In the genomic region with DNA sequence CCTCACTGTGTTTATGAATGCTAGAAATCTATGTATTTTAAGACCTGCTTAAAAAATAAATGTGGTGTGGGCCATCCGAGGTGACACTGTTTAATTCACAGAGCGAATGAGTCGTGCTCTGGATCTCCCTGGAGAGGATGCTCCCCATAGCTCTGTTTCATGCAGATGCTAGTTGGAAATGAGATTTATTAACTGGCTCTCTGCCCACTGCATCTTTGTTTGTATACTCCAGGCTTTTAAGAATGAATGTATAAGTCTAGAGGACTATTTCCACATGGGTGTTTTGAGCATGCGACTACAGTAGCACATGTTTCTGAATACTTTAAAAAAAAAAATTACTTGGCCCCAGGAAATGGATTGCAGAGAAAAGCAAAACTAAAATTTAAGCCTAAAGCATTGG, we compare ENCODE assay signal across 7 cellular contexts. TPM values are rescaled to one million over a fixed set of nuclear protein-coding genes. Genes with fewer than 3 reads are reported as not detected.
DNase-seq lines count a peak whose midpoint lies in the region; ATAC-seq, FAIRE-seq and TF ChIP-seq lines count a peak whose summit lies in the region.

No MANE protein-coding gene starts in this region.

- H3K4me3 ChIP-seq in CD8-positive, alpha-beta memory T cell (ENCODE audit: low read length) = no peak overlapping the region
- peak overlapping the region; percentile 3; the same call in 1 of the 2 replicates for H3K4me3 ChIP-seq in GM23248
- no peak overlapping the region for H3K4me3 ChIP-seq in kidney (ENCODE audit: low read length in 2 of 2)

- peaks cover 80 to 90% (median 84%) of the 10 kb centered on the region in 3 donors for H3K4me1 Mint-ChIP-seq in CD8-positive, alpha-beta memory T cell
- H3K4me1 Mint-ChIP-seq in activated CD8-positive, alpha-beta T cell treated with anti-CD3 and anti-CD28 coated beads for 36 hours (ENCODE audit: low read depth) = peaks cover 71% of the 10 kb centered on the region
- peaks cover 72 to 85% (median 83%) of the 10 kb centered on the region in 3 donors for H3K4me1 Mint-ChIP-seq in naive B cell

- H3K36me3 Mint-ChIP-seq in CD8-positive, alpha-beta memory T cell = peaks cover 0 to 22% (median 4%) of the 10 kb centered on the region in 3 donors
- H3K36me3 Mint-ChIP-seq in activated CD8-positive, alpha-beta T cell treated with anti-CD3 and anti-CD28 coated beads for 36 hours (ENCODE audit: low read depth) = peaks cover 19% of the 10 kb centered on the region
- H3K36me3 Mint-ChIP-seq in naive B cell = no peaks in the 10 kb centered on the region

- POLR2A ChIA-PET in CD8-positive, alpha-beta memory T cell (lab: Charles Lee) = interaction anchor here (0.6 to 1.5 kb wide), 2 partner anchors 16 to 183 kb away, joined by 3 to 6 read pairs; no protein-coding TSS in a partner anchor
- POLR2A ChIA-PET in activated CD8-positive, alpha-beta T cell treated with anti-CD3 and anti-CD28 coated beads for 36 hours (lab: Charles Lee) = interaction anchor here (0.8 to 2.0 kb wide), 4 partner anchors 15 to 48 kb away, joined by 3 to 5 read pairs (median 4); no protein-coding TSS in a partner anchor

- no peaks in the 10 kb centered on the region for H4K20me1 ChIP-seq in GM23248 (ENCODE audit: insufficient read depth)

- CTCF ChIA-PET in CD8-positive, alpha-beta memory T cell (lab: Charles Lee) = interaction anchor here (0.9 to 2.0 kb wide), 6 partner anchors 15 to 115 kb away, joined by 3 to 7 read pairs (median 5); no protein-coding TSS in a partner anchor
- CTCF ChIA-PET in activated CD8-positive, alpha-beta T cell treated with anti-CD3 and anti-CD28 coated beads for 36 hours (lab: Charles Lee) = interaction anchor here (0.7 to 1.5 kb wide), 4 partner anchors 13 to 77 kb away, joined by 3 to 5 read pairs (median 4); no protein-coding TSS in a partner anchor

- H3K9me3 Mint-ChIP-seq in CD8-positive, alpha-beta memory T cell = peaks cover 0 to 2% (median 0%) of the 10 kb centered on the region in 5 donors
- H3K9me3 Mint-ChIP-seq in activated CD8-positive, alpha-beta T cell treated with anti-CD3 and anti-CD28 coated beads for 36 hours = peaks cover 5% of the 10 kb centered on the region
- peaks cover 0 to 4% (median 0%) of the 10 kb centered on the region in 7 donors for H3K9me3 Mint-ChIP-seq in naive B cell

- H3K36me3 ChIP-seq in CD8-positive, alpha-beta memory T cell (ENCODE audit: insufficient read depth, low read length) = no peaks in the 10 kb centered on the region
- no peaks in the 10 kb centered on the region for H3K36me3 ChIP-seq in GM23248 (ENCODE audit: low read depth)
- no peaks in the 10 kb centered on the region for H3K36me3 ChIP-seq in kidney (ENCODE audit: control insufficient read depth in 1 of 2, insufficient read depth in 2 of 2, low read length in 2 of 2)

- H3K9ac ChIP-seq in GM23248 (peak overlapping the region; percentile 13; the same call in 1 of the 2 replicates), kidney (ENCODE audit: low read length in 2 of 2) (no peak overlapping the region)

- H3K9me2 ChIP-seq in GM23248 (ENCODE audit: insufficient read depth) = no peaks in the 10 kb centered on the region

- peak overlapping the region; percentile 44 for H2AFZ ChIP-seq in GM23248

- peak overlapping the region; percentile 49 for H3K4me2 ChIP-seq in GM23248 (ENCODE audit: unreplicated experiment)

- in situ Hi-C loops in GM23248 (cut with MboI) = no loop called here

- H3K9me3 ChIP-seq in CD8-positive, alpha-beta memory T cell (ENCODE audit: low read length) = no peaks in the 10 kb centered on the region
- H3K9me3 ChIP-seq in GM23248 (ENCODE audit: low read depth) (no peaks in the 10 kb centered on the region), kidney (ENCODE audit: control insufficient read depth in 1 of 2, low read length in 2 of 2) (no peaks in the 10 kb centered on the region)

- peaks cover 55% of the 10 kb centered on the region for H3K79me2 ChIP-seq in GM23248 (ENCODE audit: insufficient read depth)

- intact Hi-C loops in activated CD8-positive, alpha-beta T cell treated with anti-CD3 and anti-CD28 coated beads for 36 hours (cut with micrococcal nuclease) = loop anchor here (10.0 kb wide), 2 partner anchors 180 to 300 kb away; a partner anchor contains a TSS
- intact Hi-C loops in kidney (cut with DNase I) = no loop called here

- no peak for ATAC-seq in activated CD8-positive, alpha-beta T cell treated with anti-CD3 and anti-CD28 coated beads for 36 hours
- ATAC-seq in naive B cell (ENCODE audit: low read depth in 2 of 2) = no peak
- ATAC-seq in HG02840 (IDR thresholded peaks at IDR 0.05; ENCODE audit: low FRiP score, unreplicated experiment) = no peak

- no peak for FAIRE-seq in kidney (lab: Jason Lieb, UNC)

- H3K27me3 ChIP-seq in CD8-positive, alpha-beta memory T cell (ENCODE audit: insufficient read depth, low read length, poor library complexity, severe bottlenecking) = no peaks in the 10 kb centered on the region
- no peaks in the 10 kb centered on the region for H3K27me3 ChIP-seq in GM23248 (replicated peaks; ENCODE audit: insufficient read depth)

- H3F3A ChIP-seq in GM23248 (ENCODE audit: insufficient read depth) = peaks cover 8% of the 10 kb centered on the region; the same call in 1 of the 2 replicates

- no peak for TF ChIP-seq CTCF in activated CD8-positive, alpha-beta T cell treated with anti-CD3 and anti-CD28 coated beads for 36 hours (IDR thresholded peaks at IDR 0.05)
- TF ChIP-seq CTCF in kidney (IDR thresholded peaks at IDR 0.05; ENCODE audit: borderline replicate concordance, extremely low read depth, insufficient read depth) = no peak

- peak overlapping the region; percentile 4 to 80 (median 58) for H3K4me3 Mint-ChIP-seq in CD8-positive, alpha-beta memory T cell
- H3K4me3 Mint-ChIP-seq in activated CD8-positive, alpha-beta T cell treated with anti-CD3 and anti-CD28 coated beads for 36 hours = peak overlapping the region; percentile 85
- H3K4me3 Mint-ChIP-seq in naive B cell = peak overlapping the region; percentile 43 to 92 (median 78)

- no peak overlapping the region for H3K27ac ChIP-seq in CD8-positive, alpha-beta memory T cell (ENCODE audit: low read depth, low read length)
- H3K27ac ChIP-seq in GM23248 = no peak overlapping the region
- H3K27ac ChIP-seq in kidney (ENCODE audit: low read depth in 2 of 2, low read length in 2 of 2) = no peak overlapping the region

- 29 to 31% methylated on average over 4 of the region's 4 CpGs for WGBS in GM23248 (ENCODE audit: low coverage in 1 of 2, low lambda C conversion rate in 2 of 2, missing lambda C conversion rate in 2 of 2), 2 experiments

- peaks cover 75% of the 10 kb centered on the region for H3K4me1 ChIP-seq in CD8-positive, alpha-beta memory T cell (ENCODE audit: insufficient read depth, low read length)
- H3K4me1 ChIP-seq in GM23248 (ENCODE audit: insufficient read depth) (peaks cover 24% of the 10 kb centered on the region), kidney (ENCODE audit: control insufficient read depth in 1 of 2, insufficient read depth in 1 of 2, low read depth in 1 of 2, low read length in 2 of 2) (peaks cover 2 to 3% of the 10 kb centered on the region in 2 donors)

- H3K27ac Mint-ChIP-seq in CD8-positive, alpha-beta memory T cell = peak overlapping the region; percentile 76 to 99 (median 87)
- peak overlapping the region; percentile 98 for H3K27ac Mint-ChIP-seq in activated CD8-positive, alpha-beta T cell treated with anti-CD3 and anti-CD28 coated beads for 36 hours
- H3K27ac Mint-ChIP-seq in naive B cell = peak overlapping the region; percentile 61 to 100 (median 80)

- DNase-seq in CD8-positive, alpha-beta memory T cell = no peak
- DNase-seq in GM23248 (peak; percentile 50), naive B cell (no peak), kidney (no peak), SKM-1 (lab: John Stamatoyannopoulos, UW; ENCODE audit: unreplicated experiment) (no peak)
- no peak for DNase-seq in activated CD8-positive, alpha-beta T cell treated with anti-CD3 and anti-CD28 coated beads for 36 hours

- H3K27me3 Mint-ChIP-seq in CD8-positive, alpha-beta memory T cell = peaks cover 0 to 4% of the 10 kb centered on the region in 2 donors
- no peaks in the 10 kb centered on the region for H3K27me3 Mint-ChIP-seq in activated CD8-positive, alpha-beta T cell treated with anti-CD3 and anti-CD28 coated beads for 36 hours
- H3K27me3 Mint-ChIP-seq in naive B cell = no peaks in the 10 kb centered on the region

RNA-seq across cellular contexts. Expression of a gene that starts 3.9 kb away (rescaled TPM):
- 10 to 100 TPM; 38.5 to 38.6 TPM for total RNA-seq in CD8-positive, alpha-beta memory T cell
- polyA plus RNA-seq in CD8-positive, alpha-beta memory T cell = 80.4 TPM
- total RNA-seq in GM23248 (2014; rRNA removed; shearing (Covaris generic)) = 6.1 and 11.2 TPM in 2 replicates
- polyA plus RNA-seq in GM23248 (2016; fragmentation: Nextera tagmentation; extraction: Ambion mirVana) = 16.0 and 16.1 TPM in 2 replicates
- total RNA-seq in activated CD8-positive, alpha-beta T cell treated with anti-CD3 and anti-CD28 coated beads for 36 hours = 10 to 100 TPM; 70.7 to 72.7 TPM
- 100 to 1,000 TPM in 5 of 6 donors, 10 to 100 TPM in 1; 99.3 to 132 (median 105) TPM for polyA plus RNA-seq in naive B cell (ENCODE audit: low read depth in 6 of 6)
- total RNA-seq in kidney = 30.2 TPM
- polyA plus RNA-seq in kidney (ENCODE audit: insufficient read depth, low read depth, low replicate concordance) = 15.2 TPM
